ENCODE assay signal across 22 cellular contexts in the genomic region with DNA sequence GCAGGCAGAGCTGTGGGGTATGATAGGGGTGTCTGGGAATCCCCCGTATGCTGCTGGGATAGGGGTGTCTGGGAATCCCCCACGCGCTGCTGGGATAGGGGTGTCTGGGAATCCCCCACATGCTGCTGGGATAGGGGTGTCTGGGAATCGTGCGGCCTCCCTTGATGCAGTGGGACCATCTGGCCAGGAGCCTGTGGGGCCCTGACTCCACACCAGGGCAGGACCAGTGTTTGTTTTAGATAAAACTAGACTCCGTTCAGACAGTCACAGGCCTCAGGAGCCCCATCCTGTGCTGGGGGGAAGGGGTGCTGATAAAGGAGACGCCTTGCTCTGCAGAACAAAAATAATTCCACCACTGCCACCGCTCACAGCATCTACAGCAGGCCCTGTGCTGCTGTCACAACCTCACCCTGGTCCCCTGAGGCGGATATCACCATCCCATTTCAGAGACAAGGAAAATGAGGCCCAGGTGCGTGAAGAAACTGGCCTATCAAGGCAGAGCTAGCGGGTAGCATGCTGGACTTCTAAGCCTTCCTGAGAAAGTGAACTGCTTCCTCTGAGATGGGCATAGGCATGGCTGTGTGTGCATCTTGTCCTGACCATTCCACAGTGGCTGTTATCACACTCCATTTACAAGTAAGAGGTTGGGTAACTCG. TPM values are rescaled to one million over a fixed set of nuclear protein-coding genes. Genes with fewer than 3 reads are reported as not detected.
DNase-seq lines count a peak whose midpoint lies in the region; ATAC-seq and TF ChIP-seq lines count a peak whose summit lies in the region.
"Had no signal": no experiment of that assay in that cellular context is flagged by ENCODE, and none has a peak within 500 bp of the region (broad histone marks: within the 10 kb centered on the region; RNA-seq: fewer than 3 reads in every experiment).

No MANE protein-coding gene starts in this region.

- no peaks in the 10 kb centered on the region for H3K27me3 Mint-ChIP-seq in activated naive CD4-positive, alpha-beta T cell treated with anti-CD3 and anti-CD28 coated beads for 36 hours (ENCODE audit: low read depth)
- no peaks in the 10 kb centered on the region for H3K27me3 Mint-ChIP-seq in activated naive CD4-positive, alpha-beta T cell treated with anti-CD3 and anti-CD28 coated beads, Interleukin-2, amount 10 ng/mL, durations not matched to agents 7 days and 5 days
- H3K27me3 Mint-ChIP-seq: activated naive CD8-positive, alpha-beta T cell treated with anti-CD3 and anti-CD28 coated beads, Interleukin-2, amount 50 U/mL, for 24 hours had no signal

- no peaks in the 10 kb centered on the region for H3K9me3 ChIP-seq in adrenal gland (replicated peaks in 1 of 3)
- no peaks in the 10 kb centered on the region for H3K9me3 ChIP-seq in hepatocyte (ENCODE audit: low read depth)
- no peaks in the 10 kb centered on the region for H3K9me3 ChIP-seq in tibial artery
- H3K9me3 ChIP-seq: HAP-1, pancreas, sigmoid colon, tibial nerve had no signal

- peak overlapping the region; percentile 56 for H3K27ac Mint-ChIP-seq in activated naive CD4-positive, alpha-beta T cell treated with anti-CD3 and anti-CD28 coated beads for 36 hours
- H3K27ac Mint-ChIP-seq in activated naive CD4-positive, alpha-beta T cell treated with anti-CD3 and anti-CD28 coated beads, Interleukin-2, amount 10 ng/mL, durations not matched to agents 7 days and 5 days: no peak overlapping the region
- H3K27ac Mint-ChIP-seq: activated naive CD8-positive, alpha-beta T cell treated with anti-CD3 and anti-CD28 coated beads, Interleukin-2, amount 50 U/mL, for 24 hours; natural killer cell had no signal

- H4K20me1 ChIP-seq in hepatocyte (ENCODE audit: insufficient read depth, poor library complexity, severe bottlenecking): no peaks in the 10 kb centered on the region

- H3K36me3 ChIP-seq in adrenal gland (replicated peaks in 1 of 2): peaks cover 0 to 37% of the 10 kb centered on the region in 2 donors
- H3K36me3 ChIP-seq in hepatocyte (replicated peaks; ENCODE audit: insufficient read depth, low read depth): no peaks in the 10 kb centered on the region
- H3K36me3 ChIP-seq in tibial artery: peaks cover 19 to 77% (median 68%) of the 10 kb centered on the region in 3 donors
- H3K36me3 ChIP-seq: HAP-1, pancreas had no signal

- 77 to 86% (median 79%) methylated on average over 11 to 12 of the region's 12 CpGs for WGBS in adrenal gland, 4 donors
- 57% methylated on average over 11 of the region's 12 CpGs for WGBS in hepatocyte (ENCODE audit: low lambda C conversion rate, missing lambda C conversion rate)

- H3K4me2 ChIP-seq in hepatocyte: peak overlapping the region; percentile 30

- H3K9me2 ChIP-seq in hepatocyte (replicated peaks; ENCODE audit: insufficient read depth): no peaks in the 10 kb centered on the region

- H3K27me3 ChIP-seq in adrenal gland (no peaks in the 10 kb centered on the region), hepatocyte (no peaks in the 10 kb centered on the region), tibial artery (no peaks in the 10 kb centered on the region)
- H3K27me3 ChIP-seq: cardiac muscle cell, dorsolateral prefrontal cortex, pancreas, sigmoid colon, tibial nerve had no signal

- no peaks in the 10 kb centered on the region for H3K9me3 Mint-ChIP-seq in activated naive CD4-positive, alpha-beta T cell treated with anti-CD3 and anti-CD28 coated beads for 36 hours
- no peaks in the 10 kb centered on the region for H3K9me3 Mint-ChIP-seq in activated naive CD4-positive, alpha-beta T cell treated with anti-CD3 and anti-CD28 coated beads, Interleukin-2, amount 10 ng/mL, durations not matched to agents 7 days and 5 days
- H3K9me3 Mint-ChIP-seq: activated naive CD8-positive, alpha-beta T cell treated with anti-CD3 and anti-CD28 coated beads, Interleukin-2, amount 50 U/mL, for 24 hours; natural killer cell had no signal

- H3K4me1 ChIP-seq in adrenal gland (replicated peaks in 1 of 2) (peaks cover 50 to 81% of the 10 kb centered on the region in 2 donors), hepatocyte (ENCODE audit: insufficient read depth) (peaks cover 67% of the 10 kb centered on the region), tibial artery (peaks cover 8 to 67% (median 61%) of the 10 kb centered on the region in 4 donors)

- no peak for DNase-seq in activated naive CD4-positive, alpha-beta T cell treated with anti-CD3 and anti-CD28 coated beads for 36 hours
- no peak for DNase-seq in activated naive CD4-positive, alpha-beta T cell treated with anti-CD3 and anti-CD28 coated beads, Interleukin-2, amount 10 ng/mL, durations not matched to agents 7 days and 5 days
- no peak for DNase-seq in adrenal gland
- DNase-seq in hepatocyte (ENCODE audit: low spot score): no peak
- DNase-seq in tibial artery: no peak
- DNase-seq in activated CD4-positive, alpha-beta T cell treated with anti-CD3 and anti-CD28 coated beads for 4 hours: no peak
- DNase-seq: activated naive CD8-positive, alpha-beta T cell treated with anti-CD3 and anti-CD28 coated beads, Interleukin-2, amount 50 U/mL, for 24 hours; dorsolateral prefrontal cortex; foreskin melanocyte; kidney glomerular epithelial cell; natural killer cell; NCI-H2107; NCI-H510A; NK-92 treated with Interleukin-12 subunit alpha and Interleukin-12 subunit beta, amount 100 ng/mL, for 24 hours; RPMI8226; sigmoid colon had no signal

- peaks cover 50% of the 10 kb centered on the region for H3K36me3 Mint-ChIP-seq in activated naive CD4-positive, alpha-beta T cell treated with anti-CD3 and anti-CD28 coated beads for 36 hours (ENCODE audit: low read depth)
- peaks cover 51% of the 10 kb centered on the region for H3K36me3 Mint-ChIP-seq in activated naive CD4-positive, alpha-beta T cell treated with anti-CD3 and anti-CD28 coated beads, Interleukin-2, amount 10 ng/mL, durations not matched to agents 7 days and 5 days
- H3K36me3 Mint-ChIP-seq: natural killer cell had no signal

- CTCF ChIA-PET in activated naive CD4-positive, alpha-beta T cell treated with anti-CD3 and anti-CD28 coated beads for 36 hours (lab: Charles Lee): interaction anchor here (0.8 kb wide), 1 partner anchor 33 kb away, joined by 3 read pairs; no protein-coding TSS in a partner anchor
- CTCF ChIA-PET in activated naive CD4-positive, alpha-beta T cell treated with anti-CD3 and anti-CD28 coated beads, Interleukin-2, amount 10 ng/mL, durations not matched to agents 7 days and 5 days (lab: Charles Lee): interaction anchor here (0.8 kb wide), 2 partner anchors 13 to 21 kb away, joined by 3 read pairs; no protein-coding TSS in a partner anchor

- peaks cover 33% of the 10 kb centered on the region for H3K4me1 Mint-ChIP-seq in activated naive CD4-positive, alpha-beta T cell treated with anti-CD3 and anti-CD28 coated beads for 36 hours (ENCODE audit: low read depth)
- H3K4me1 Mint-ChIP-seq in activated naive CD4-positive, alpha-beta T cell treated with anti-CD3 and anti-CD28 coated beads, Interleukin-2, amount 10 ng/mL, durations not matched to agents 7 days and 5 days: peaks cover 29% of the 10 kb centered on the region

- TF ChIP-seq POLR2A in adrenal gland (IDR thresholded peaks at IDR 0.05): no peak

- H2AFZ ChIP-seq in hepatocyte: no peak overlapping the region

- no peak overlapping the region for H3K4me3 Mint-ChIP-seq in activated naive CD4-positive, alpha-beta T cell treated with anti-CD3 and anti-CD28 coated beads for 36 hours
- H3K4me3 Mint-ChIP-seq in activated naive CD4-positive, alpha-beta T cell treated with anti-CD3 and anti-CD28 coated beads, Interleukin-2, amount 10 ng/mL, durations not matched to agents 7 days and 5 days: no peak overlapping the region
- H3K4me3 Mint-ChIP-seq: activated naive CD8-positive, alpha-beta T cell treated with anti-CD3 and anti-CD28 coated beads, Interleukin-2, amount 50 U/mL, for 24 hours; natural killer cell had no signal

- intact Hi-C loops in activated naive CD4-positive, alpha-beta T cell treated with anti-CD3 and anti-CD28 coated beads for 36 hours (cut with micrococcal nuclease): no loop called here
- intact Hi-C loops in adrenal gland (cut with DNase I) (no loop called here), tibial artery (cut with DNase I; ENCODE audit: low total_unique reads) (no loop called here)

- H3K27ac ChIP-seq in adrenal gland: peak overlapping the region in 4 of 5 donors; percentile 37 to 99 (median 96)
- H3K27ac ChIP-seq in hepatocyte: peak overlapping the region; percentile 96
- peak overlapping the region; percentile 95 to 98 for H3K27ac ChIP-seq in tibial artery
- H3K27ac ChIP-seq: cardiac muscle cell had no signal

- ATAC-seq in GM18907 (IDR thresholded peaks at IDR 0.05; ENCODE audit: unreplicated experiment) (no peak), GM21528 (IDR thresholded peaks at IDR 0.05; ENCODE audit: low FRiP score, unreplicated experiment) (no peak)
- ATAC-seq: activated naive CD8-positive, alpha-beta T cell treated with anti-CD3 and anti-CD28 coated beads, Interleukin-2, amount 50 U/mL, for 24 hours; natural killer cell; pancreas had no signal

- TF ChIP-seq CTCF in adrenal gland (IDR thresholded peaks at IDR 0.05) (no peak), hepatocyte (IDR thresholded peaks at IDR 0.05; ENCODE audit: poor library complexity) (no peak), tibial artery (IDR thresholded peaks at IDR 0.05) (no peak)

- H3K4me3 ChIP-seq in adrenal gland (no peak overlapping the region), hepatocyte (no peak overlapping the region), tibial artery (no peak overlapping the region)
- H3K4me3 ChIP-seq: cardiac muscle cell, dorsolateral prefrontal cortex, HAP-1, pancreas, sigmoid colon, tibial nerve had no signal

- peaks cover 15% of the 10 kb centered on the region for H3K79me2 ChIP-seq in hepatocyte

RNA-seq across cellular contexts. Expression of a gene that starts 24.0 kb away (rescaled TPM):
- 100 to 1,000 TPM; 160 to 166 TPM for total RNA-seq in activated naive CD4-positive, alpha-beta T cell treated with anti-CD3 and anti-CD28 coated beads for 36 hours
- 100 to 1,000 TPM; 173 to 588 (median 259) TPM for total RNA-seq in adrenal gland
- polyA plus RNA-seq in adrenal gland: 100 to 1,000 TPM; 150 to 327 (median 176) TPM
- 35.1 and 60.8 TPM in 2 replicates for total RNA-seq in hepatocyte
- polyA plus RNA-seq in hepatocyte: 84.4 and 90.6 TPM in 2 replicates
